ENCODE assay signal across 8 cellular contexts in genomic region chr9:92141144-92142129, GRCh38. TPM values are rescaled to one million over a fixed set of nuclear protein-coding genes. Genes with fewer than 3 reads are reported as not detected.
A peak's percentile ranks its signal among the peaks of the same experiment; 100 is the strongest.
DNase-seq lines count a peak whose midpoint lies in the region; ATAC-seq, FAIRE-seq and TF ChIP-seq lines count a peak whose summit lies in the region.

No MANE protein-coding gene starts in this region.

- TSS peak; percentile 5 for BruUV-seq in IMR-90 (replicated peaks; lab: Mats Ljungman, UMichigan)

- H2AK5ac ChIP-seq in IMR-90 (ENCODE audit: low read depth, low read length), result peak overlapping the region; percentile 98

- peak overlapping the region; percentile 72 for H3K23ac ChIP-seq in IMR-90 (ENCODE audit: low read depth, low read length)

- FAIRE-seq in GM19239 (lab: Jason Lieb, UNC), result no peak

- TF ChIP-seq CTCF in IMR-90 (conservative IDR thresholded peaks at IDR 0.05; ENCODE audit: low read depth, low read length) (peak; percentile 18; the same call in 1 of the 2 replicates), right lobe of liver (IDR thresholded peaks at IDR 0.05) (peak in 3 of 4 donors; percentile 14 to 21 (median 21)), uterus (IDR thresholded peaks at IDR 0.05) (peak in 3 of 4 experiments; percentile 18 to 48 (median 35))

- ATAC-seq in IMR-90 (ENCODE audit: low read depth) (peak; percentile 38), right lobe of liver (peak; percentile 25 to 55 (median 36)), GM18870 (IDR thresholded peaks at IDR 0.05; ENCODE audit: unreplicated experiment) (no peak)
- no peak for ATAC-seq in central memory CD8-positive, alpha-beta T cell (replicated peaks; ENCODE audit: extremely low read depth, poor library complexity, severe bottlenecking)

- H3K27me3 ChIP-seq in BLaER1 treated with 17β-estradiol and CSF1 and Interleukin-3, amounts not matched to agents 10 nM and 100 nM, result peaks cover 27 to 45% (median 37%) of the 10 kb centered on the region in 11 experiments
- no peaks in the 10 kb centered on the region for H3K27me3 ChIP-seq in IMR-90 (ENCODE audit: control insufficient read depth, insufficient read depth, low read length)
- no peaks in the 10 kb centered on the region for H3K27me3 ChIP-seq in right lobe of liver
- H3K27me3 ChIP-seq in uterus, result no peaks in the 10 kb centered on the region

- WGBS in IMR-90 (ENCODE audit: extremely low coverage in 2 of 2, insufficient read length in 1 of 2), 2 experiments, result 20% methylated on average over 7 of the region's 62 CpGs; no CpG with 5 or more reads in 1 of the 2 experiments
- WGBS in right lobe of liver (ENCODE audit: insufficient coverage, low coverage, low lambda C conversion rate, missing lambda C conversion rate), result 7% methylated on average over 16 of the region's 62 CpGs

- CTCF ChIA-PET in IMR-90 (lab: Yijun Ruan, JAX), result interaction anchor here (0.5 to 4.1 kb wide), 7 partner anchors 11 to 317 kb away, joined by 3 to 74 read pairs (median 7); partner anchors contain the start of genes CENPP and NOL8

- H3K9me3 Mint-ChIP-seq in central memory CD8-positive, alpha-beta T cell, result no peaks in the 10 kb centered on the region

- H3K18ac ChIP-seq in IMR-90 (ENCODE audit: low read depth, low read length), result peak overlapping the region; percentile 82

- H2BK5ac ChIP-seq in IMR-90 (ENCODE audit: low read depth, low read length, poor library complexity, severe bottlenecking), result peak overlapping the region; percentile 78

- peak overlapping the region in 10 of 11 experiments; percentile 12 to 74 (median 31); a peak in 16 of 22 replicates for H3K4me2 ChIP-seq in BLaER1 treated with 17β-estradiol and CSF1 and Interleukin-3, amounts not matched to agents 10 nM and 100 nM
- H3K4me2 ChIP-seq in IMR-90 (ENCODE audit: low read depth, low read length), result peak overlapping the region; percentile 90

- H3K4me1 ChIP-seq in BLaER1 treated with 17β-estradiol and CSF1 and Interleukin-3, amounts not matched to agents 10 nM and 100 nM, result peaks cover 6 to 23% (median 15%) of the 10 kb centered on the region in 10 experiments
- H3K4me1 ChIP-seq in IMR-90 (ENCODE audit: control insufficient read depth, insufficient read depth, low read length) (peaks cover 45% of the 10 kb centered on the region), right lobe of liver (peaks cover 0 to 13% (median 5%) of the 10 kb centered on the region in 4 donors), uterus (no peaks in the 10 kb centered on the region)

- peak overlapping the region; percentile 67 for H3K4me3 Mint-ChIP-seq in central memory CD8-positive, alpha-beta T cell

- peaks cover 22% of the 10 kb centered on the region for H3K9me1 ChIP-seq in IMR-90 (ENCODE audit: insufficient read depth, low read length)

- peak overlapping the region; percentile 98 for H3K4ac ChIP-seq in IMR-90 (ENCODE audit: low read depth, low read length)

- H3K56ac ChIP-seq in IMR-90 (ENCODE audit: extremely low read depth, insufficient read depth, low read length), result peak overlapping the region; percentile 93

- peak overlapping the region; percentile 70 to 88 for H4K8ac ChIP-seq in IMR-90 (ENCODE audit: low read depth in 2 of 2, low read length in 2 of 2)

- intact Hi-C loops in IMR-90 (cut with micrococcal nuclease), result no loop called here
- intact Hi-C loops in right lobe of liver (cut with DNase I), result loop anchor here in 1 of 2 donors (10.0 kb wide), 1 partner anchor 303 kb away; no protein-coding TSS in a partner anchor
- intact Hi-C loops in uterus (cut with DNase I; ENCODE audit: low total_unique reads), result no loop called here

- peak overlapping the region; percentile 65 for H4K5ac ChIP-seq in IMR-90 (ENCODE audit: low read depth, low read length)

- peak overlapping the region; percentile 99 for H4K91ac ChIP-seq in IMR-90 (ENCODE audit: insufficient read depth, low read depth, low read length)

- H3K27me3 Mint-ChIP-seq in central memory CD8-positive, alpha-beta T cell, result peaks cover 67% of the 10 kb centered on the region

- no peak for DNase-seq in IMR-90
- no peak for DNase-seq in central memory CD8-positive, alpha-beta T cell (ENCODE audit: low spot score in 2 of 2)
- DNase-seq in right lobe of liver, result no peak
- DNase-seq in uterus, result peak in 1 of 2 donors; percentile 59
- DNase-seq in GM19239 (ENCODE audit: insufficient read length, low spot score), result no peak
- no peak for DNase-seq in globus pallidus (ENCODE audit: low spot score)

- H3K9ac ChIP-seq in BLaER1 treated with 17β-estradiol and CSF1 and Interleukin-3, amounts not matched to agents 10 nM and 100 nM, result no peak overlapping the region
- peak overlapping the region; percentile 89 for H3K9ac ChIP-seq in IMR-90 (ENCODE audit: low read depth, low read length)

- H4K20me1 ChIP-seq in BLaER1 treated with 17β-estradiol and CSF1 and Interleukin-3, amounts not matched to agents 10 nM and 100 nM, result peaks cover 0 to 6% (median 0%) of the 10 kb centered on the region in 11 experiments; a peak in 1 of 22 replicates
- no peaks in the 10 kb centered on the region for H4K20me1 ChIP-seq in IMR-90 (ENCODE audit: insufficient read depth, low read length)

- TF ChIP-seq POLR2A in IMR-90 (IDR thresholded peaks at IDR 0.05; ENCODE audit: low read depth, low read length) (no peak; the same call in 1 of the 2 replicates), right lobe of liver (IDR thresholded peaks at IDR 0.05) (no peak), uterus (IDR thresholded peaks at IDR 0.05) (no peak)

- H3K36me3 Mint-ChIP-seq in central memory CD8-positive, alpha-beta T cell (ENCODE audit: insufficient read depth), result peaks cover 7% of the 10 kb centered on the region

- peak overlapping the region; percentile 97 for H2AK9ac ChIP-seq in IMR-90 (replicated peaks; ENCODE audit: low read depth, low read length, poor library complexity)

- H3K9me3 ChIP-seq in BLaER1 treated with 17β-estradiol and CSF1 and Interleukin-3, amounts not matched to agents 10 nM and 100 nM (replicated peaks in 1 of 11), result no peaks in the 10 kb centered on the region
- no peaks in the 10 kb centered on the region for H3K9me3 ChIP-seq in IMR-90 (ENCODE audit: control insufficient read depth, insufficient read depth, low read length)
- no peaks in the 10 kb centered on the region for H3K9me3 ChIP-seq in right lobe of liver
- H3K9me3 ChIP-seq in uterus, result no peaks in the 10 kb centered on the region

- no peak overlapping the region for H3K27ac Mint-ChIP-seq in central memory CD8-positive, alpha-beta T cell (ENCODE audit: low read depth)

- peak overlapping the region in 4 of 10 experiments; percentile 18 to 42 (median 32); a peak in 5 of 20 replicates for H3K4me3 ChIP-seq in BLaER1 treated with 17β-estradiol and CSF1 and Interleukin-3, amounts not matched to agents 10 nM and 100 nM
- H3K4me3 ChIP-seq in IMR-90 (ENCODE audit: insufficient read depth, low read depth, low read length), result peak overlapping the region; percentile 65
- peak overlapping the region; percentile 25 to 48 (median 29) for H3K4me3 ChIP-seq in right lobe of liver
- H3K4me3 ChIP-seq in uterus, result peak overlapping the region; percentile 37 to 43

- peak overlapping the region; percentile 97 for H3K14ac ChIP-seq in IMR-90 (replicated peaks; ENCODE audit: low read depth, low read length)

- 0 out of 2 replicates have a peak, but pooled peaks have one; percentile 7 for TF ChIP-seq RAD21 in IMR-90 (IDR thresholded peaks at IDR 0.05; ENCODE audit: low read length)

- POLR2A ChIA-PET in IMR-90 (lab: Charles Lee; ENCODE audit: unreplicated experiment), result interaction anchor here (0.6 to 1.2 kb wide), 2 partner anchors 104 to 111 kb away, joined by 4 to 5 read pairs; no protein-coding TSS in a partner anchor

- no peak overlapping the region for H3K27ac ChIP-seq in BLaER1 treated with 17β-estradiol and CSF1 and Interleukin-3, amounts not matched to agents 10 nM and 100 nM
- peak overlapping the region; percentile 92 for H3K27ac ChIP-seq in IMR-90 (ENCODE audit: insufficient read depth, low read length)
- no peak overlapping the region for H3K27ac ChIP-seq in right lobe of liver
- H3K27ac ChIP-seq in uterus, result peak overlapping the region; percentile 64 to 81

- no peaks in the 10 kb centered on the region for H3K36me3 ChIP-seq in BLaER1 treated with 17β-estradiol and CSF1 and Interleukin-3, amounts not matched to agents 10 nM and 100 nM
- H3K36me3 ChIP-seq in IMR-90 (ENCODE audit: control insufficient read depth, insufficient read depth, low read length) (peaks cover 31% of the 10 kb centered on the region), right lobe of liver (no peaks in the 10 kb centered on the region), uterus (no peaks in the 10 kb centered on the region)

- H3K4me1 Mint-ChIP-seq in central memory CD8-positive, alpha-beta T cell, result peaks cover 16% of the 10 kb centered on the region

- peak overlapping the region; percentile 82 for H2BK20ac ChIP-seq in IMR-90 (ENCODE audit: low read depth, low read length)

- in situ Hi-C loops in IMR-90 (cut with MboI; ENCODE audit: low sequenced_read_pairs), result loop anchor here (5.0 kb wide), 1 partner anchor 101 kb away; no protein-coding TSS in a partner anchor

- H2BK15ac ChIP-seq in IMR-90 (ENCODE audit: low read depth, low read length), result peak overlapping the region; percentile 87; the same call in 2 of the 3 replicates

- dilution Hi-C loops in IMR-90 (cut with HindIII; ENCODE audit: low sequenced_read_pairs, unreplicated experiment), result no loop called here

- H2BK120ac ChIP-seq in IMR-90 (ENCODE audit: low read depth, low read length), result peak overlapping the region; percentile 99

- peak overlapping the region; percentile 87 for H2AFZ ChIP-seq in IMR-90 (replicated peaks; ENCODE audit: low read length, poor library complexity)

- H3K79me1 ChIP-seq in IMR-90 (ENCODE audit: low read depth in 1 of 2, low read length in 2 of 2), result peaks cover 13 to 68% of the 10 kb centered on the region in 2 experiments

TF ChIP-seq in IMR-90, 13 proteins besides CTCF, POLR2A, EP300 and RAD21 (continues in another document):
- TF ChIP-seq CEBPB (IDR thresholded peaks at IDR 0.05; ENCODE audit: low read depth, low read length) (no peak), MAFK (IDR thresholded peaks at IDR 0.05; ENCODE audit: low read depth, low read length) (no peak), FOS (IDR thresholded peaks at IDR 0.05; ENCODE audit: low read depth, low read length) (no peak), CHD1 (IDR thresholded peaks at IDR 0.05; ENCODE audit: low read depth, low read length) (no peak), NFE2L2 (IDR thresholded peaks at IDR 0.05; ENCODE audit: low read depth, low read length) (no peak), RCOR1 (IDR thresholded peaks at IDR 0.05; ENCODE audit: insufficient replicate concordance, low read length) (no peak)

RNA-seq across cellular contexts. Expression of gene SPTLC1, which starts 26.2 kb away (rescaled TPM):
- total RNA-seq in IMR-90 (2012; rRNA removed) (92.7 and 95.8 TPM in 2 replicates), right lobe of liver (10 to 100 TPM; 12.4 to 25.3 (median 19.3) TPM), uterus (100 to 1,000 TPM in 1 of 4 donors, 10 to 100 TPM in 3; 42.9 to 153 (median 70.8) TPM)
- 59.9 and 65.7 TPM in 2 replicates for polyA plus RNA-seq in IMR-90 (2012; rRNA removed)
- polyA plus RNA-seq in IMR-90 (2012; cell fraction: cytosol; rRNA removed), result 16.7 and 23.9 TPM in 2 replicates
- 32.2 and 53.4 TPM in 2 replicates for polyA plus RNA-seq in IMR-90 (2012; cell fraction: nucleus; rRNA removed; ENCODE audit: low replicate concordance)

Comparison
In these comparisons a context has a peak if more than half of its experiments do, and no peak if none do; other contexts are left out.
1. H3K27ac ChIP-seq: peak in IMR-90 (single experiment) and uterus (2 of 2); none in BLaER1 treated with 17β-estradiol and CSF1 and Interleukin-3, amounts not matched to agents 10 nM and 100 nM (0 of 11) and right lobe of liver (0 of 3).
2. ATAC-seq: peak in IMR-90 (single experiment) and right lobe of liver (4 of 4); none in central memory CD8-positive, alpha-beta T cell (single experiment) and GM18870 (single experiment).
3. Peak in every context shown above with its lines, with median percentiles within 50 percentile points of each other: CTCF ChIP-seq.